Comparison of ENCODE assay signal across 8 cellular contexts in genomic region chr10:103350522-103351260, GRCh38. TPM values are rescaled to one million over a fixed set of nuclear protein-coding genes. Genes with fewer than 3 reads are reported as not detected.
A peak's percentile ranks its signal among the peaks of the same experiment; 100 is the strongest.
DNase-seq lines count a peak whose midpoint lies in the region; ATAC-seq, FAIRE-seq and TF ChIP-seq lines count a peak whose summit lies in the region.

A gene with protein sequence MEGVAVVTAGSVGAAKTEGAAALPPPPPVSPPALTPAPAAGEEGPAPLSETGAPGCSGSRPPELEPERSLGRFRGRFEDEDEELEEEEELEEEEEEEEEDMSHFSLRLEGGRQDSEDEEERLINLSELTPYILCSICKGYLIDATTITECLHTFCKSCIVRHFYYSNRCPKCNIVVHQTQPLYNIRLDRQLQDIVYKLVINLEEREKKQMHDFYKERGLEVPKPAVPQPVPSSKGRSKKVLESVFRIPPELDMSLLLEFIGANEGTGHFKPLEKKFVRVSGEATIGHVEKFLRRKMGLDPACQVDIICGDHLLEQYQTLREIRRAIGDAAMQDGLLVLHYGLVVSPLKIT (minus strand): TSS chr10:103351140. CDS start chr10:103351066, 74 bp downstream.

- H3K9me3 ChIP-seq in HepG2 (ENCODE audit: low read length), result no peaks in the 10 kb centered on the region

- ATAC-seq in GM18909 (IDR thresholded peaks at IDR 0.05; ENCODE audit: poor library complexity, unreplicated experiment) (peak; percentile 87), HG03175 (IDR thresholded peaks at IDR 0.05; ENCODE audit: unreplicated experiment) (peak; percentile 84), HepG2 (peak; percentile 96)

- TF ChIP-seq EP300 in HepG2 (IDR thresholded peaks at IDR 0.05; ENCODE audit: low read depth in 2 of 2, low read length in 2 of 2), result no peak
- TF ChIP-seq EP300 in HepG2 (CRISPR knock-in tag; IDR thresholded peaks at IDR 0.05; ENCODE audit: borderline replicate concordance), result no peak

- DNase-seq in AG20443 (ENCODE audit: low spot score) (peak; percentile 99), NCI-H526 (lab: John Stamatoyannopoulos, UW) (peak; percentile 43 to 86), dermis blood vessel endothelial cell (peak; percentile 89), HepG2 (ENCODE audit: low spot score) (peak; percentile 76)
- DNase-seq in activated CD4-positive, alpha-beta T cell treated with anti-CD3 and anti-CD28 coated beads, Interleukin-2, amount 50 U/mL, for 24 hours (ENCODE audit: low read depth in 1 of 2, low spot score in 1 of 2), result peak; percentile 60 to 67
- DNase-seq in stimulated activated CD4-positive, alpha-beta T cell treated with anti-CD3 and anti-CD28 coated beads, Interleukin-2, amount 100 ng/mL, for 48 hours, result peak; percentile 70 to 74

- TSS peak; percentile 55 for BruUV-seq in HepG2 (replicated peaks; lab: Mats Ljungman, UMichigan)

- peak; percentile 8; the same call in 1 of the 2 replicates for TF ChIP-seq RAD21 in HepG2 (CRISPR knock-in tag; IDR thresholded peaks at IDR 0.05)

- H3K4me3 ChIP-seq in HepG2 (replicated peaks in 1 of 3; ENCODE audit: insufficient read depth in 1 of 3, low read depth in 2 of 3, low read length in 3 of 3), result peak within 1 kb of the TSS; percentile 78 to 85 (median 80)

- 2% methylated on average over 41 of the region's 82 CpGs for WGBS in HepG2 (ENCODE audit: low lambda C conversion rate)

- in situ Hi-C loops in HepG2 (cut with HindIII; ENCODE audit: extremely low pct_ligation_motif_present, low pct_unique_long_range_greater_than_20kb), result no loop called here

- no peak; the same call in 1 of the 2 replicates for TF ChIP-seq CTCF in HepG2 (CRISPR knock-in tag; IDR thresholded peaks at IDR 0.05)

- POLR2A ChIA-PET in HepG2 (lab: Yijun Ruan, JAX), result interaction anchor here (0.6 to 2.1 kb wide), 4 partner anchors 14 to 607 kb away, joined by 3 to 18 read pairs (median 4); partner anchors contain the start of genes ATP5MK, PDCD11, TAF5 and WBP1L

- no peaks in the 10 kb centered on the region for H3K27me3 ChIP-seq in HepG2 (ENCODE audit: control insufficient read depth in 1 of 2, insufficient read depth in 2 of 2, low read length in 2 of 2)

- H3K36me3 ChIP-seq in HepG2 (replicated peaks in 1 of 2; ENCODE audit: control insufficient read depth in 1 of 2, insufficient read depth in 2 of 2, low read length in 2 of 2), result peaks cover 2 to 14% of the 10 kb centered on the region in 2 experiments; a peak in 2 of 5 replicates

- intact Hi-C loops in HepG2 (cut with micrococcal nuclease; ENCODE audit: unreplicated experiment), result no loop called here

- peak in 1 of 2 experiments; percentile 74; a peak in 3 of 4 replicates for TF ChIP-seq POLR2A in HepG2 (IDR thresholded peaks at IDR 0.05; ENCODE audit: insufficient read depth in 1 of 2, low read depth in 2 of 2, low read length in 2 of 2)

- FAIRE-seq in HepG2 (lab: Jason Lieb, UNC), result no peak

- H3K4me1 ChIP-seq in HepG2 (ENCODE audit: insufficient read depth, low read length), result peaks cover 32% of the 10 kb centered on the region

- H3K4me2 ChIP-seq in HepG2 (ENCODE audit: low read depth, low read length), result peak within 1 kb of the TSS; percentile 95

- no peaks in the 10 kb centered on the region for H4K20me1 ChIP-seq in HepG2 (ENCODE audit: insufficient read depth, low read length)

- H2AFZ ChIP-seq in HepG2 (ENCODE audit: low read length), result peak within 1 kb of the TSS; percentile 99

- peak within 1 kb of the TSS; percentile 90 for H3K9ac ChIP-seq in HepG2 (ENCODE audit: insufficient read depth, low read depth, low read length)

- peaks cover 10% of the 10 kb centered on the region for H3K79me2 ChIP-seq in HepG2 (ENCODE audit: insufficient read depth, low read length)

- peak within 1 kb of the TSS; percentile 82 for H3K27ac ChIP-seq in HepG2 (ENCODE audit: extremely low read length, insufficient read depth, low read length)

- CTCF ChIA-PET in HepG2 (lab: Yijun Ruan, JAX; ENCODE audit: low intra/inter-chr PET ratio, low total read pairs), result no interaction called here

TF ChIP-seq in HepG2, 621 proteins besides CTCF, POLR2A, EP300 and RAD21 (continues in another document):
- peak; percentile 79; the same call in 1 of the 2 replicates for TF ChIP-seq ZGPAT (CRISPR knock-in tag; IDR thresholded peaks at IDR 0.05)
- TF ChIP-seq ZNF264 (CRISPR knock-in tag; IDR thresholded peaks at IDR 0.05), result peak; percentile 79; the same call in 1 of the 2 replicates
- peak; percentile 58; the same call in 1 of the 2 replicates for TF ChIP-seq ARNT2 (CRISPR knock-in tag; IDR thresholded peaks at IDR 0.05; ENCODE audit: low read depth)
- TF ChIP-seq ZNF772 (CRISPR knock-in tag; IDR thresholded peaks at IDR 0.05), result peak; percentile 80; the same call in 1 of the 2 replicates
- TF ChIP-seq ZNF564 (CRISPR knock-in tag; IDR thresholded peaks at IDR 0.05), result 0 out of 2 replicates have a peak, but pooled peaks have one; percentile 65
- no peak for TF ChIP-seq ZNF460 (CRISPR knock-in tag; IDR thresholded peaks at IDR 0.05; ENCODE audit: borderline replicate concordance)
- TF ChIP-seq ZNF354B (CRISPR knock-in tag; IDR thresholded peaks at IDR 0.05), result no peak
- TF ChIP-seq ARNTL (CRISPR knock-in tag; IDR thresholded peaks at IDR 0.05), result no peak
- peak; percentile 79 for TF ChIP-seq ZSCAN29 (CRISPR knock-in tag; conservative IDR thresholded peaks at IDR 0.05)
- no peak for TF ChIP-seq ZNF598 (CRISPR knock-in tag; IDR thresholded peaks at IDR 0.05; ENCODE audit: borderline replicate concordance)
- TF ChIP-seq NFKB2 (CRISPR knock-in tag; IDR thresholded peaks at IDR 0.05; ENCODE audit: borderline replicate concordance), result peak; percentile 31; the same call in 1 of the 2 replicates
- TF ChIP-seq ZBTB7A (CRISPR knock-in tag; IDR thresholded peaks at IDR 0.05), result 0 out of 2 replicates have a peak, but pooled peaks have one; percentile 34
- TF ChIP-seq ZBTB33 (CRISPR knock-in tag; IDR thresholded peaks at IDR 0.05), result 0 out of 2 replicates have a peak, but pooled peaks have one; percentile 7
- TF ChIP-seq, protein P1, sequence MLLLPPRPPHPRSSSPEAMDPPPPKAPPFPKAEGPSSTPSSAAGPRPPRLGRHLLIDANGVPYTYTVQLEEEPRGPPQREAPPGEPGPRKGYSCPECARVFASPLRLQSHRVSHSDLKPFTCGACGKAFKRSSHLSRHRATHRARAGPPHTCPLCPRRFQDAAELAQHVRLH (CRISPR knock-in tag; IDR thresholded peaks at IDR 0.05; ENCODE audit: borderline replicate concordance, low read depth), result 0 out of 2 replicates have a peak, but pooled peaks have one; percentile 20

RNA-seq across cellular contexts. Expression of the gene that starts here (rescaled TPM):
- 13.3 and 14.3 TPM in 2 replicates for total RNA-seq in dermis blood vessel endothelial cell
- 19.4 and 24.7 TPM in 2 replicates for total RNA-seq in HepG2 (2016; rRNA removed; fragmentation: Illumina TruSeq; extraction: Trizol)
- 5.7 and 6.2 TPM in 2 replicates for total RNA-seq in HepG2 (2016; cell fraction: cytosol; rRNA removed; fragmentation: Illumina TruSeq; extraction: Trizol; ENCODE audit: low read depth)
- total RNA-seq in HepG2 (2016; cell fraction: insoluble cytoplasmic fraction; rRNA removed; fragmentation: Illumina TruSeq; extraction: Trizol), result 19.8 and 24.3 TPM in 2 replicates
- total RNA-seq in HepG2 (2016; cell fraction: membrane; rRNA removed; fragmentation: Illumina TruSeq; extraction: Trizol), result 9.7 and 9.9 TPM in 2 replicates
- 11.8 and 13.2 TPM in 2 replicates for total RNA-seq in HepG2 (2016; cell fraction: nucleus; rRNA removed; fragmentation: Illumina TruSeq; extraction: Trizol)
- polyA plus RNA-seq in HepG2 (2011; rRNA removed), result 4.5 and 5.2 TPM in 2 replicates
- polyA plus RNA-seq in HepG2 (2011; cell fraction: cytosol; rRNA removed), result 2.2 and 3.7 TPM in 2 replicates
- 2.1 and 2.3 TPM in 2 replicates for polyA plus RNA-seq in HepG2 (2011; cell fraction: nucleus; rRNA removed)
- polyA plus RNA-seq in HepG2 (2012), result 5.9 and 9.4 TPM in 2 replicates
- 2.9 and 3.1 TPM in 2 replicates for polyA plus RNA-seq in HepG2 (2016; cell fraction: cytosol; fragmentation: Illumina TruSeq; extraction: Trizol; ENCODE audit: low read depth)
- 20.9 and 24.5 TPM in 2 replicates for polyA plus RNA-seq in HepG2 (2016; cell fraction: insoluble cytoplasmic fraction; fragmentation: Illumina TruSeq; extraction: Trizol; ENCODE audit: low read depth)
- polyA plus RNA-seq in HepG2 (2016; cell fraction: membrane; fragmentation: Illumina TruSeq; extraction: Trizol; ENCODE audit: low read depth), result 6.6 and 7.2 TPM in 2 replicates
- 13.5 and 14.1 TPM in 2 replicates for polyA plus RNA-seq in HepG2 (2016; cell fraction: nucleus; fragmentation: Illumina TruSeq; extraction: Trizol; ENCODE audit: insufficient read depth, low read depth)
- polyA minus RNA-seq in HepG2 (2011; rRNA and poly(A)+ RNA removed; ENCODE audit: low replicate concordance), result 1.9 and 6.4 TPM in 2 replicates
- polyA minus RNA-seq in HepG2 (2011; cell fraction: cytosol; rRNA and poly(A)+ RNA removed), result 3.4 and 3.9 TPM in 2 replicates
- polyA minus RNA-seq in HepG2 (2011; cell fraction: nucleus; rRNA and poly(A)+ RNA removed), result 7.9 and 9.8 TPM in 2 replicates

Comparison
In these comparisons a context has a peak if more than half of its experiments do, and no peak if none do; other contexts are left out.
1. Peak in every context shown above with its lines: DNase-seq, ATAC-seq, H3K4me3 ChIP-seq and H3K27ac ChIP-seq.